Comparison of ENCODE assay signal across 8 cellular contexts in genomic region chr3:52237659-52238172, GRCh38. TPM values are rescaled to one million over a fixed set of nuclear protein-coding genes. Genes with fewer than 3 reads are reported as not detected.
DNase-seq lines count a peak whose midpoint lies in the region; ATAC-seq and TF ChIP-seq lines count a peak whose summit lies in the region.

No MANE protein-coding gene starts in this region.

- H3K4me1 ChIP-seq in CD8-positive, alpha-beta memory T cell (ENCODE audit: insufficient read depth, low read length): peaks cover 77% of the 10 kb centered on the region
- H3K4me1 ChIP-seq in cardiac muscle cell (ENCODE audit: low read depth) (peaks cover 14% of the 10 kb centered on the region), osteoblast (ENCODE audit: insufficient read depth, low read length) (peaks cover 41% of the 10 kb centered on the region)

- TF ChIP-seq CTCF in LNCaP clone FGC (IDR thresholded peaks at IDR 0.05; ENCODE audit: control insufficient read depth, extremely low read depth, insufficient read depth) (no peak), cardiac muscle cell (IDR thresholded peaks at IDR 0.05; ENCODE audit: low read depth, low read length) (no peak), osteoblast (IDR thresholded peaks at IDR 0.05; ENCODE audit: extremely low read depth, low read depth, low read length) (no peak)

- ATAC-seq in HG03521 (IDR thresholded peaks at IDR 0.05; ENCODE audit: unreplicated experiment): no peak

- POLR2A ChIA-PET in CD8-positive, alpha-beta memory T cell (lab: Charles Lee): interaction anchor here (0.9 to 3.1 kb wide), 5 partner anchors 8 to 44 kb away, joined by 3 to 39 read pairs (median 6); partner anchors contain the start of genes PPM1M and WDR82
- POLR2A ChIA-PET in HEK293T (lab: Yijun Ruan, JAX): interaction anchor here (0.9 to 4.0 kb wide), 2 partner anchors 35 to 40 kb away, joined by 3 to 36 read pairs; partner anchors contain the start of gene WDR82

- peak overlapping the region; percentile 83 for H3K27ac ChIP-seq in CD8-positive, alpha-beta memory T cell (ENCODE audit: low read depth, low read length)
- H3K27ac ChIP-seq in adipose tissue (ENCODE audit: low read depth, low read length) (peak overlapping the region; percentile 60), cardiac muscle cell (peak overlapping the region; percentile 17), osteoblast (ENCODE audit: low read depth, low read length) (peak overlapping the region; percentile 90)

- H2AFZ ChIP-seq in osteoblast (ENCODE audit: low read length): no peak overlapping the region

- peak overlapping the region; percentile 82 to 96 (median 92) for H3K27ac Mint-ChIP-seq in CD8-positive, alpha-beta memory T cell

- H3K27me3 ChIP-seq in CD8-positive, alpha-beta memory T cell (ENCODE audit: insufficient read depth, low read length, poor library complexity, severe bottlenecking): no peaks in the 10 kb centered on the region
- H3K27me3 ChIP-seq in cardiac muscle cell (no peaks in the 10 kb centered on the region), osteoblast (ENCODE audit: insufficient read depth, low read length) (no peaks in the 10 kb centered on the region)

- peaks cover 56% of the 10 kb centered on the region for H3K79me2 ChIP-seq in osteoblast (ENCODE audit: insufficient read depth, low read length)

- peaks cover 70 to 89% (median 83%) of the 10 kb centered on the region in 3 donors for H3K4me1 Mint-ChIP-seq in CD8-positive, alpha-beta memory T cell

- peaks cover 29% of the 10 kb centered on the region for H4K20me1 ChIP-seq in osteoblast (ENCODE audit: insufficient read depth, low read length)

- peak overlapping the region; percentile 96 for H3K4me3 ChIP-seq in CD8-positive, alpha-beta memory T cell (ENCODE audit: low read length)
- H3K4me3 ChIP-seq in LNCaP clone FGC (ENCODE audit: low read depth, low read length): peak overlapping the region; percentile 91
- peak overlapping the region; percentile 93 for H3K4me3 ChIP-seq in cardiac muscle cell
- H3K4me3 ChIP-seq in osteoblast (ENCODE audit: insufficient read depth, low read length): peak overlapping the region; percentile 94

- no peaks in the 10 kb centered on the region for H3K9me3 ChIP-seq in CD8-positive, alpha-beta memory T cell (ENCODE audit: low read length)
- H3K9me3 ChIP-seq in cardiac muscle cell (ENCODE audit: low read depth) (no peaks in the 10 kb centered on the region), osteoblast (ENCODE audit: low read depth, low read length) (no peaks in the 10 kb centered on the region)

- CTCF ChIA-PET in CD8-positive, alpha-beta memory T cell (lab: Charles Lee): interaction anchor here (1.0 to 10.2 kb wide), 8 partner anchors 14 to 101 kb away, joined by 3 to 74 read pairs (median 10); partner anchors contain the start of genes GLYCTK, TLR9 and WDR82
- CTCF ChIA-PET in HEK293T (lab: Yijun Ruan, JAX): interaction anchor here (0.6 to 2.1 kb wide), 3 partner anchors 17 to 52 kb away, joined by 3 to 9 read pairs (median 3); no protein-coding TSS in a partner anchor

- H3K4me2 ChIP-seq in osteoblast (ENCODE audit: insufficient read depth, low read length): peak overlapping the region; percentile 99

- 1 to 16% (median 9%) methylated on average over 8 of the region's 8 CpGs for WGBS in adipose tissue, 3 donors

- DNase-seq in CD8-positive, alpha-beta memory T cell: peak in 1 of 5 donors; percentile 46
- DNase-seq in LNCaP clone FGC (ENCODE audit: low read depth): peak; percentile 68
- peak in 1 of 2 donors; percentile 88 for DNase-seq in cardiac muscle cell (ENCODE audit: low read depth in 1 of 2, low spot score in 1 of 2)
- peak; percentile 100 for DNase-seq in osteoblast (ENCODE audit: insufficient read length, low spot score, missing footprints)
- no peak for DNase-seq in NCI-H2227 treated with DMSO at 0.1 percent for 48 hours (lab: John Stamatoyannopoulos, UW)
- no peak for DNase-seq in HEK293T (ENCODE audit: extremely low spot score)

- peaks cover 0 to 2% of the 10 kb centered on the region in 2 donors for H3K27me3 Mint-ChIP-seq in CD8-positive, alpha-beta memory T cell

- no peaks in the 10 kb centered on the region for H3K9me3 Mint-ChIP-seq in CD8-positive, alpha-beta memory T cell

- H3K4me3 Mint-ChIP-seq in CD8-positive, alpha-beta memory T cell: peak overlapping the region; percentile 96 to 99 (median 98)

- H3K36me3 Mint-ChIP-seq in CD8-positive, alpha-beta memory T cell: peaks cover 0 to 42% (median 3%) of the 10 kb centered on the region in 3 donors

- no peaks in the 10 kb centered on the region for H3K36me3 ChIP-seq in CD8-positive, alpha-beta memory T cell (ENCODE audit: insufficient read depth, low read length)
- H3K36me3 ChIP-seq in cardiac muscle cell (no peaks in the 10 kb centered on the region), osteoblast (ENCODE audit: insufficient read depth, low read length) (peaks cover 8% of the 10 kb centered on the region)

TF ChIP-seq in HEK293T, 16 proteins besides CTCF, POLR2A, EP300 and RAD21:
- TF ChIP-seq FOXK2 (IDR thresholded peaks at IDR 0.05): no peak
- no peak for TF ChIP-seq LEF1 (IDR thresholded peaks at IDR 0.05; ENCODE audit: borderline replicate concordance)

RNA-seq across cellular contexts. Expression of gene TWF2, which starts 1.2 kb away (rescaled TPM):
- 100 to 1,000 TPM in 1 of 2 experiments, 10 to 100 TPM in 1; 98.2 to 101 TPM for total RNA-seq in CD8-positive, alpha-beta memory T cell
- 138 TPM for polyA plus RNA-seq in CD8-positive, alpha-beta memory T cell
- polyA plus RNA-seq in adipose tissue: 10 to 100 TPM; 20.0 to 58.3 (median 51.4) TPM
- 53.0 and 70.5 TPM in 2 replicates for total RNA-seq in cardiac muscle cell
- 42.3 and 43.6 TPM in 2 replicates for polyA plus RNA-seq in cardiac muscle cell
- total RNA-seq in osteoblast: 115 and 138 TPM in 2 replicates

RNA-seq across cellular contexts. Expression of gene PPM1M, which starts 7.8 kb away (rescaled TPM):
- 10 to 100 TPM; 56.6 to 60.8 TPM for total RNA-seq in CD8-positive, alpha-beta memory T cell
- 81.8 TPM for polyA plus RNA-seq in CD8-positive, alpha-beta memory T cell
- 10 to 100 TPM in 2 of 3 donors, 1 to 10 TPM in 1; 6.0 to 31.8 (median 18.1) TPM for polyA plus RNA-seq in adipose tissue
- 4.8 and 13.1 TPM in 2 replicates for total RNA-seq in cardiac muscle cell
- polyA plus RNA-seq in cardiac muscle cell: 10.7 and 16.1 TPM in 2 replicates
- 23.9 and 28.2 TPM in 2 replicates for total RNA-seq in osteoblast

RNA-seq across cellular contexts. Expression of gene TLR9, which starts 12.3 kb away (rescaled TPM):
- total RNA-seq in CD8-positive, alpha-beta memory T cell: under 1 TPM; 0.16 to 0.22 TPM
- polyA plus RNA-seq in CD8-positive, alpha-beta memory T cell: 0.16 TPM
- polyA plus RNA-seq in adipose tissue (under 1 TPM; 0.08 to 0.22 (median 0.15) TPM), cardiac muscle cell (0.51 TPM in 1 of 2 replicates, not detected in the other)
- total RNA-seq in cardiac muscle cell (0.15 TPM in 1 of 2 replicates, not detected in the other), osteoblast (not detected in 2 replicates)

RNA-seq across cellular contexts. Expression of gene ALAS1, which starts 39.8 kb away (rescaled TPM):
- total RNA-seq in CD8-positive, alpha-beta memory T cell: 10 to 100 TPM; 72.2 to 73.0 TPM
- polyA plus RNA-seq in CD8-positive, alpha-beta memory T cell: 32.9 TPM
- polyA plus RNA-seq in adipose tissue: 10 to 100 TPM; 17.1 to 70.8 (median 37.3) TPM
- total RNA-seq in cardiac muscle cell: 68.7 and 80.2 TPM in 2 replicates
- polyA plus RNA-seq in cardiac muscle cell: 76.5 and 88.7 TPM in 2 replicates
- total RNA-seq in osteoblast: 35.4 and 39.1 TPM in 2 replicates

RNA-seq across cellular contexts. Expression of gene WDR82, which starts 40.7 kb away (rescaled TPM):
- total RNA-seq in CD8-positive, alpha-beta memory T cell: 100 to 1,000 TPM; 133 to 140 TPM
- polyA plus RNA-seq in CD8-positive, alpha-beta memory T cell: 133 TPM
- polyA plus RNA-seq in adipose tissue: 10 to 100 TPM; 16.3 to 44.0 (median 40.5) TPM
- total RNA-seq in cardiac muscle cell: 30.7 and 36.6 TPM in 2 replicates
- polyA plus RNA-seq in cardiac muscle cell: 35.4 and 49.0 TPM in 2 replicates
- total RNA-seq in osteoblast: 54.2 and 58.3 TPM in 2 replicates

Comparison
In these comparisons a context has a peak if more than half of its experiments do, and no peak if none do; other contexts are left out.
1. DNase-seq: peak in LNCaP clone FGC (single experiment) and osteoblast (single experiment); none in NCI-H2227 treated with DMSO at 0.1 percent for 48 hours (single experiment) and HEK293T (single experiment).
2. H3K27ac ChIP-seq: peak in every context shown above with its lines; median percentile 90 in osteoblast; 83 in CD8-positive, alpha-beta memory T cell; 60 in adipose tissue; 17 in cardiac muscle cell.
3. Peak in every context shown above with its lines, with median percentiles within 50 percentile points of each other: H3K4me3 ChIP-seq.